9 cellular contexts compared by ENCODE assay signal in the genomic region with DNA sequence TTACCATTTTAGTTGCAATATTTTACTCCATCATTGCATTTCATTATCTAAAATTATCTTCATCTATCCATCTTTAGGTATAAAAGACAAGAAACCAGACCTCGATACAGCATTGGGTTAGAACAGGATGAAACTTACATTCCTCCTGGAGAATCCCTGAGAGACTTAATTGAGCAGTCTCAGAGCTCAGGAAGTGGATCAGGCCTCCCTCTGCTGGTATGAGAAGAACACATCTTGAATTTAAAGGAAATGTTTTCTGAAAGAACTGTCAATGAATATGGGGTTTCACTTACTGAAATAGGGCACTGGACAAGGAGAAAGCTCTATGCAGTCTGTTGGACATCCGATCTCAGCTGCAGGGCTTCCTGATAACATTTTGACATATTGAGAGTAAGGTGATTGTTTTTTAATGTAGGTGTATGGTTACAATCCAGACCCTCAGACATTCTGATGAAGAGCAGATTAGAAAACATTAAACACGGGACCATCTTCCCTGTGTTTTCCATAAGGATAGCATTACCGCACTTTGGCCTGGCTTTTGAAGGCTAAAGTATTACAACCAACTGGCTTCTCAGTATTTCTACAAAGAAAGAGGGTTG.
DNase-seq lines count a peak whose midpoint lies in the region; ATAC-seq, FAIRE-seq and TF ChIP-seq lines count a peak whose summit lies in the region.
"Had no signal": no experiment of that assay in that cellular context is flagged by ENCODE, and none has a peak within 500 bp of the region (broad histone marks: within the 10 kb centered on the region; RNA-seq: fewer than 3 reads in every experiment).

No MANE protein-coding gene starts in this region.

- no peaks in the 10 kb centered on the region for H3K9me1 ChIP-seq in keratinocyte (ENCODE audit: control insufficient read depth, extremely low read depth, insufficient read depth, low read length)

- no peak overlapping the region for H3K4me3 ChIP-seq in MG63
- no peak overlapping the region for H3K4me3 ChIP-seq in astrocyte of the cerebellum (ENCODE audit: low read depth, low read length)
- no peak overlapping the region for H3K4me3 ChIP-seq in keratinocyte (ENCODE audit: control insufficient read depth in 2 of 3, extremely low read depth in 1 of 3, insufficient read depth in 2 of 3, low read depth in 1 of 3, low read length in 3 of 3)

- in situ Hi-C loops in astrocyte of the cerebellum (cut with HindIII; ENCODE audit: low sequenced_read_pairs): no loop called here

- no peak overlapping the region for H2AFZ ChIP-seq in keratinocyte (ENCODE audit: control insufficient read depth, low read length)

- H3K27me3 ChIP-seq in MG63: no peaks in the 10 kb centered on the region
- H3K27me3 ChIP-seq in keratinocyte (ENCODE audit: control insufficient read depth, extremely low read depth, insufficient read depth, low read length): no peaks in the 10 kb centered on the region
- H3K27me3 ChIP-seq: neutrophil had no signal

- dilution Hi-C loops in keratinocyte (cut with MboI; ENCODE audit: extremely low pct_ligation_motif_present, low sequenced_read_pairs): loop anchor here (25.0 kb wide), 1 partner anchor 363 kb away; a partner anchor contains a TSS

- FAIRE-seq in keratinocyte (lab: Jason Lieb, UNC): peak; percentile 87

- TF ChIP-seq CTCF in astrocyte of the cerebellum (IDR thresholded peaks at IDR 0.05; ENCODE audit: low read depth, low read length, missing control alignments) (peak; percentile 70), keratinocyte (optimal IDR thresholded peaks at IDR 0.05 in 1 of 3, IDR thresholded peaks at IDR 0.05 in 1 of 3, conservative IDR thresholded peaks at IDR 0.05 in 1 of 3; ENCODE audit: extremely low read depth in 1 of 3, insufficient read depth in 2 of 3, low read length in 3 of 3) (peak; percentile 46 to 56 (median 53))

- no peaks in the 10 kb centered on the region for H3K36me3 ChIP-seq in MG63
- H3K36me3 ChIP-seq in keratinocyte (ENCODE audit: control insufficient read depth in 2 of 2, extremely low read depth in 1 of 2, insufficient read depth in 2 of 2, low read length in 2 of 2): no peaks in the 10 kb centered on the region
- H3K36me3 ChIP-seq: neutrophil had no signal

- DNase-seq in EH (ENCODE audit: low read depth) (peak; percentile 66), MG63 (peak; percentile 1), astrocyte of the cerebellum (ENCODE audit: low read depth) (peak; percentile 66), keratinocyte (ENCODE audit: low read depth, low spot score) (peak; percentile 9), DMS153 (lab: John Stamatoyannopoulos, UW) (no peak)
- no peak for DNase-seq in central memory CD4-positive, alpha-beta T cell

- H3K4me2 ChIP-seq in keratinocyte (ENCODE audit: control insufficient read depth, extremely low read depth, insufficient read depth, low read depth, low read length): no peak overlapping the region

- ATAC-seq in GM19455 (IDR thresholded peaks at IDR 0.05; ENCODE audit: unreplicated experiment): no peak
- no peak for ATAC-seq in activated CD4-positive, CD25-positive, alpha-beta regulatory T cell treated with anti-CD3 and anti-CD28 coated beads, Interleukin-2, amount 50 U/mL, for 24 hours

- H3K9me3 ChIP-seq in MG63 (no peaks in the 10 kb centered on the region), keratinocyte (ENCODE audit: control insufficient read depth, low read depth, low read length) (no peaks in the 10 kb centered on the region)
- H3K9me3 ChIP-seq: neutrophil had no signal

- H3K4me1 ChIP-seq in keratinocyte (ENCODE audit: control insufficient read depth, extremely low read depth, insufficient read depth, low read length): peaks cover 7% of the 10 kb centered on the region

- no peaks in the 10 kb centered on the region for H3K79me2 ChIP-seq in keratinocyte (ENCODE audit: control insufficient read depth, insufficient read depth, low read length)

- no peak overlapping the region for H3K27ac ChIP-seq in keratinocyte (ENCODE audit: control insufficient read depth, insufficient read depth, low read length)
- H3K27ac ChIP-seq: neutrophil had no signal

- no peaks in the 10 kb centered on the region for H4K20me1 ChIP-seq in keratinocyte (ENCODE audit: control insufficient read depth, extremely low read depth, insufficient read depth, low read length)

- no peak overlapping the region for H3K9ac ChIP-seq in keratinocyte (ENCODE audit: control insufficient read depth, extremely low read depth, insufficient read depth, low read length)

Comparison
In these comparisons a context has a peak if more than half of its experiments do, and no peak if none do; other contexts are left out.
1. DNase-seq: peak in EH (single experiment), MG63 (single experiment), astrocyte of the cerebellum (single experiment) and keratinocyte (single experiment); none in central memory CD4-positive, alpha-beta T cell (single experiment) and DMS153 (single experiment).